In the genomic region with DNA sequence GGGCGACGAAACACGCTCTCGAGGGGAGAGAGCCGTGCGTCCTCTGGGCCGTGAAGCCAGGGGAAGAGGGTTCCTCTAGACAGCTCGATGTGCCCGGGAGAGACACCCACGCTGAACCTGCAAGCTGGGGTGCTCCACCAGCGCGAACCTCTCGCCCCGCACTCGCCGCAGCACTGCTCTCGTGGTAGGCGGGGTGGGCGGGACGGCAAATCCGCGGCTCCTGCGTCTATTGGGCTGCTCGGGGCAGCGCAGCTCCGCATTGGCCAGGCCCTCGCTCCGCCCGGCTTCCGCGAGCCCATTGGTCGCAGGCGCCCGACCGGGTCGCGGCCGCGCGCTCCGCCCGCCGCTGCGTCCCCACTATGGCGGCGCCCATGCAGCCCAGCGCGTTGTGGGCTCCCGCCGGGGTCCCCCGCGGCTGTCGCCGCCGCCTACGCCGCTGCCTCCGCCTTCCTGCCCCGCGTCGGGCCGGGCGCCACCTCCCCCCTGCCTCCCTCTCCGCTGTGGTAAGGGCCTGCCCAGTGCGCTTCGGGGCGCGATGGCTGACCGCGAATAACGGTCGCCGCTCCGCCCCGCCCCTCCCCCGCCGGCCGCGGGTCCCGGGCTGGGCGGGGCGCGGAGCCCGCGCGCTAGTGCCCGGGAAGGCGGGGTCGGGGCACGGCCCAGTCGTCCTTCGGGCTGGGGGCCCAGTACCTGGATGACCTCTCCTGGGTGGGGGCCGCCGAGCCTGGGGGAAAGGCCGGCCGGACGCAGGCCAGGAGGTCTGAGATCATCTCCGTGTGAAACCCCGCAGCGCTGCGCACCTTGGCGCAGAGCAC, we compare ENCODE assay signal across 1 cellular context.
A peak's percentile ranks its signal among the peaks of the same experiment; 100 is the strongest.
TF ChIP-seq lines count a peak whose summit lies in the region.

Gene ST3GAL3 (plus strand): TSS at position 346 of the 815 bp plus-strand sequence. CDS start 28,727 bp downstream, outside the sequence.

TF ChIP-seq in HepG2, 621 proteins besides CTCF, POLR2A, EP300 and RAD21 (continued from another document and continues in another):
- TF ChIP-seq UBTF (CRISPR knock-in tag; IDR thresholded peaks at IDR 0.05) (peak; percentile 76), GFI1 (CRISPR knock-in tag; IDR thresholded peaks at IDR 0.05; ENCODE audit: borderline replicate concordance) (no peak; the same call in 1 of the 2 replicates), HOXA3 (CRISPR knock-in tag; IDR thresholded peaks at IDR 0.05) (peak; percentile 63), SNAPC4 (CRISPR knock-in tag; IDR thresholded peaks at IDR 0.05) (no peak), ZFP41 (CRISPR knock-in tag; IDR thresholded peaks at IDR 0.05; ENCODE audit: borderline replicate concordance) (no peak), SUZ12 (IDR thresholded peaks at IDR 0.05; ENCODE audit: low read depth, low read length) (no peak), MBD4 (IDR thresholded peaks at IDR 0.05; ENCODE audit: borderline replicate concordance, low read length) (no peak), NPAS2 (CRISPR knock-in tag; IDR thresholded peaks at IDR 0.05; ENCODE audit: borderline replicate concordance) (no peak), MBNL3 (CRISPR knock-in tag; conservative IDR thresholded peaks at IDR 0.05) (no peak), FOXP1 (IDR thresholded peaks at IDR 0.05) (no peak), FOXP1 (CRISPR knock-in tag; IDR thresholded peaks at IDR 0.05) (no peak), REL (CRISPR knock-in tag; conservative IDR thresholded peaks at IDR 0.05) (no peak), YEATS2 (CRISPR knock-in tag; IDR thresholded peaks at IDR 0.05; ENCODE audit: borderline replicate concordance) (0 out of 2 replicates have a peak, but pooled peaks have one; percentile 10), ZNF564 (CRISPR knock-in tag; IDR thresholded peaks at IDR 0.05) (0 out of 2 replicates have a peak, but pooled peaks have one; percentile 39), NFKBIZ (CRISPR knock-in tag; IDR thresholded peaks at IDR 0.05) (no peak), MLXIP (CRISPR knock-in tag; IDR thresholded peaks at IDR 0.05; ENCODE audit: borderline replicate concordance) (0 out of 2 replicates have a peak, but pooled peaks have one; percentile 72), NR2F6 (IDR thresholded peaks at IDR 0.05) (peak; percentile 55; the same call in 1 of the 2 replicates), NR2F6 (CRISPR knock-in tag; IDR thresholded peaks at IDR 0.05) (peak; percentile 44; the same call in 1 of the 2 replicates), ZNF34 (CRISPR knock-in tag; IDR thresholded peaks at IDR 0.05; ENCODE audit: borderline replicate concordance) (peak; percentile 61; the same call in 1 of the 2 replicates), NFIC (IDR thresholded peaks at IDR 0.05; ENCODE audit: low read length) (no peak), THAP8 (CRISPR knock-in tag; IDR thresholded peaks at IDR 0.05; ENCODE audit: borderline replicate concordance) (peak; percentile 85; the same call in 1 of the 2 replicates), SMARCE1 (IDR thresholded peaks at IDR 0.05; ENCODE audit: borderline replicate concordance) (no peak), PHF5A (CRISPR knock-in tag; IDR thresholded peaks at IDR 0.05; ENCODE audit: low read depth, unreplicated experiment) (no peak), GATAD1 (CRISPR knock-in tag; IDR thresholded peaks at IDR 0.05) (peak; percentile 59), RAD51 (IDR thresholded peaks at IDR 0.05; ENCODE audit: borderline replicate concordance) (no peak), GPBP1L1 (CRISPR knock-in tag; IDR thresholded peaks at IDR 0.05) (no peak), ZNF749 (CRISPR knock-in tag; IDR thresholded peaks at IDR 0.05; ENCODE audit: borderline replicate concordance) (peak; percentile 63; the same call in 1 of the 2 replicates), ZNF816 (CRISPR knock-in tag; IDR thresholded peaks at IDR 0.05; ENCODE audit: borderline replicate concordance) (peak; percentile 84; the same call in 1 of the 2 replicates), KDM1A (CRISPR knock-in tag; IDR thresholded peaks at IDR 0.05) (no peak), ZFP36 (IDR thresholded peaks at IDR 0.05; ENCODE audit: borderline replicate concordance, low read depth, low read length, partially characterized antibody) (no peak)
- TF ChIP-seq, protein P1, sequence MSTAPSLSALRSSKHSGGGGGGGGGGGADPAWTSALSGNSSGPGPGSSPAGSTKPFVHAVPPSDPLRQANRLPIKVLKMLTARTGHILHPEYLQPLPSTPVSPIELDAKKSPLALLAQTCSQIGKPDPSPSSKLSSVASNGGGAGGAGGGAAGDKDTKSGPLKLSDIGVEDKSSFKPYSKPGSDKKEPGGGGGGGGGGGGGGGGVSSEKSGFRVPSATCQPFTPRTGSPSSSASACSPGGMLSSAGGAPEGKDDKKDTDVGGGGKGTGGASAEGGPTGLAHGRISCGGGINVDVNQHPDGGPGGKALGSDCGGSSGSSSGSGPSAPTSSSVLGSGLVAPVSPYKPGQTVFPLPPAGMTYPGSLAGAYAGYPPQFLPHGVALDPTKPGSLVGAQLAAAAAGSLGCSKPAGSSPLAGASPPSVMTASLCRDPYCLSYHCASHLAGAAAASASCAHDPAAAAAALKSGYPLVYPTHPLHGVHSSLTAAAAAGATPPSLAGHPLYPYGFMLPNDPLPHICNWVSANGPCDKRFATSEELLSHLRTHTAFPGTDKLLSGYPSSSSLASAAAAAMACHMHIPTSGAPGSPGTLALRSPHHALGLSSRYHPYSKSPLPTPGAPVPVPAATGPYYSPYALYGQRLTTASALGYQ (CRISPR knock-in tag; IDR thresholded peaks at IDR 0.05): no peak
- TF ChIP-seq, protein P2, sequence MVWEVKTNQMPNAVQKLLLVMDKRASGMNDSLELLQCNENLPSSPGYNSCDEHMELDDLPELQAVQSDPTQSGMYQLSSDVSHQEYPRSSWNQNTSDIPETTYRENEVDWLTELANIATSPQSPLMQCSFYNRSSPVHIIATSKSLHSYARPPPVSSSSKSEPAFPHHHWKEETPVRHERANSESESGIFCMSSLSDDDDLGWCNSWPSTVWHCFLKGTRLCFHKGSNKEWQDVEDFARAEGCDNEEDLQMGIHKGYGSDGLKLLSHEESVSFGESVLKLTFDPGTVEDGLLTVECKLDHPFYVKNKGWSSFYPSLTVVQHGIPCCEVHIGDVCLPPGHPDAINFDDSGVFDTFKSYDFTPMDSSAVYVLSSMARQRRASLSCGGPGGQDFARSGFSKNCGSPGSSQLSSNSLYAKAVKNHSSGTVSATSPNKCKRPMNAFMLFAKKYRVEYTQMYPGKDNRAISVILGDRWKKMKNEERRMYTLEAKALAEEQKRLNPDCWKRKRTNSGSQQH (CRISPR knock-in tag; IDR thresholded peaks at IDR 0.05; ENCODE audit: low read depth): 0 out of 2 replicates have a peak, but pooled peaks have one; percentile 50
- TF ChIP-seq, protein P3, sequence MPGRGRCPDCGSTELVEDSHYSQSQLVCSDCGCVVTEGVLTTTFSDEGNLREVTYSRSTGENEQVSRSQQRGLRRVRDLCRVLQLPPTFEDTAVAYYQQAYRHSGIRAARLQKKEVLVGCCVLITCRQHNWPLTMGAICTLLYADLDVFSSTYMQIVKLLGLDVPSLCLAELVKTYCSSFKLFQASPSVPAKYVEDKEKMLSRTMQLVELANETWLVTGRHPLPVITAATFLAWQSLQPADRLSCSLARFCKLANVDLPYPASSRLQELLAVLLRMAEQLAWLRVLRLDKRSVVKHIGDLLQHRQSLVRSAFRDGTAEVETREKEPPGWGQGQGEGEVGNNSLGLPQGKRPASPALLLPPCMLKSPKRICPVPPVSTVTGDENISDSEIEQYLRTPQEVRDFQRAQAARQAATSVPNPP (CRISPR knock-in tag; IDR thresholded peaks at IDR 0.05): no peak; the same call in 1 of the 2 replicates
